20 cellular contexts compared by ENCODE assay signal in genomic region chr2:172219201-172219600, GRCh38.
DNase-seq lines count a peak whose midpoint lies in the region; ATAC-seq, FAIRE-seq and TF ChIP-seq lines count a peak whose summit lies in the region.
"Had no signal": no experiment of that assay in that cellular context is flagged by ENCODE, and none has a peak within 500 bp of the region (broad histone marks: within the 10 kb centered on the region; RNA-seq: fewer than 3 reads in every experiment).

No MANE protein-coding gene starts in this region.

- no peak overlapping the region for H4K5ac ChIP-seq in H1 (ENCODE audit: insufficient read length, low read depth, low read length)

- ATAC-seq in left ventricle myocardium superior: no peak

- no peak for TF ChIP-seq RAD21 in H1 (IDR thresholded peaks at IDR 0.05 in 1 of 2, conservative IDR thresholded peaks at IDR 0.05 in 1 of 2; ENCODE audit: low read depth in 2 of 2, low read length in 2 of 2)

- no peaks in the 10 kb centered on the region for H3K27me3 ChIP-seq in H1 (replicated peaks in 1 of 4; ENCODE audit: control insufficient read depth in 3 of 4, extremely low read depth in 1 of 4, insufficient read depth in 3 of 4, low read length in 3 of 4)
- H3K27me3 ChIP-seq: BLaER1 had no signal

- TF ChIP-seq EP300 in H1 (IDR thresholded peaks at IDR 0.05; ENCODE audit: borderline replicate concordance in 1 of 2, low read depth in 2 of 2, low read length in 2 of 2): no peak

- no peak overlapping the region for H2BK120ac ChIP-seq in H1 (replicated peaks; ENCODE audit: low read depth, low read length)

- H3K4me2 ChIP-seq in H1 (ENCODE audit: insufficient read depth in 1 of 2, low read depth in 2 of 2, low read length in 2 of 2): no peak overlapping the region
- H3K4me2 ChIP-seq: BLaER1 had no signal

- H3K9me3 ChIP-seq in H1 (ENCODE audit: insufficient read depth in 2 of 2, low read depth in 1 of 2, low read length in 1 of 2): no peaks in the 10 kb centered on the region
- H3K9me3 ChIP-seq: BLaER1, Caco-2 had no signal

- H4K20me1 ChIP-seq in H1 (replicated peaks in 1 of 2; ENCODE audit: control insufficient read depth in 1 of 2, insufficient read depth in 2 of 2, low read length in 2 of 2): no peaks in the 10 kb centered on the region
- H4K20me1 ChIP-seq: BLaER1 had no signal

- H2AFZ ChIP-seq in H1 (ENCODE audit: low read length): no peak overlapping the region
- H2AFZ ChIP-seq: GM23248 had no signal

- no peak overlapping the region for H3K18ac ChIP-seq in H1 (ENCODE audit: extremely low read depth, low read length)

- H2BK5ac ChIP-seq in H1 (ENCODE audit: low read depth, low read length): no peak overlapping the region

- no peak overlapping the region for H3K27ac ChIP-seq in H1 (ENCODE audit: low read depth, low read length)
- H3K27ac ChIP-seq: 22Rv1, BLaER1, GM23248 had no signal

- H3K9ac ChIP-seq in H1 (replicated peaks in 1 of 4; ENCODE audit: extremely low read depth in 1 of 4, low read depth in 3 of 4, low read length in 3 of 4): no peak overlapping the region
- H3K9ac ChIP-seq: BLaER1, GM23248 had no signal

- peak; percentile 7 for DNase-seq in NCI-H2171 treated with DMSO at 0.1 percent for 48 hours (lab: John Stamatoyannopoulos, UW)
- DNase-seq in NCI-H2171 (lab: John Stamatoyannopoulos, UW): no peak
- no peak for DNase-seq in GM12891 (ENCODE audit: insufficient read length, low spot score)
- peak; percentile 36 for DNase-seq in NB4 (ENCODE audit: low read depth)
- no peak for DNase-seq in H1 (ENCODE audit: low read depth in 1 of 2, low spot score in 2 of 2)
- DNase-seq in NCI-H1694 (lab: John Stamatoyannopoulos, UW): no peak
- DNase-seq in left ventricle myocardium superior: no peak
- DNase-seq in cardiac septum (ENCODE audit: low spot score): no peak
- DNase-seq: AML-193; Caco-2; CD8-positive, alpha-beta memory T cell; DND-41; GDM1; GM23248; H7; KG1 had no signal

- H3K79me2 ChIP-seq in H1 (ENCODE audit: control insufficient read depth in 1 of 2, insufficient read depth in 2 of 2, low read length in 2 of 2): no peaks in the 10 kb centered on the region

- intact Hi-C loops in left ventricle myocardium superior (cut with micrococcal nuclease): no loop called here
- intact Hi-C loops in cardiac septum (cut with DNase I): no loop called here

- no peak overlapping the region for H2AK5ac ChIP-seq in H1 (ENCODE audit: low read depth, low read length)

- H3K79me1 ChIP-seq in H1 (ENCODE audit: low read depth, low read length): no peaks in the 10 kb centered on the region

- no peak overlapping the region for H3K23ac ChIP-seq in H1 (ENCODE audit: insufficient read length)

- H4K91ac ChIP-seq in H1 (replicated peaks; ENCODE audit: insufficient read length, low read length): no peak overlapping the region

- 90% methylated on average over 2 of the region's 2 CpGs; no CpG with 5 or more reads in 1 of the 2 experiments for WGBS in H1 (ENCODE audit: extremely low coverage in 1 of 2, insufficient coverage in 1 of 2, insufficient read length in 1 of 2, insufficient replicate concordance in 2 of 2, low coverage in 1 of 2, low lambda C conversion rate in 2 of 2, missing lambda C conversion rate in 1 of 2), 2 experiments

- no peak for TF ChIP-seq CTCF in NB4 (IDR thresholded peaks at IDR 0.05; ENCODE audit: low read depth, low read length)
- no peak for TF ChIP-seq CTCF in H1 (IDR thresholded peaks at IDR 0.05; ENCODE audit: control extremely low read depth in 1 of 3, insufficient read depth in 1 of 3, low read depth in 1 of 3, low read length in 3 of 3)

- no peak overlapping the region for H2BK20ac ChIP-seq in H1 (ENCODE audit: low read length)

- H3K4me3 ChIP-seq in NB4 (ENCODE audit: low read depth, low read length): no peak overlapping the region
- no peak overlapping the region for H3K4me3 ChIP-seq in H1 (ENCODE audit: extremely low read depth in 1 of 4, insufficient read depth in 2 of 4, low read depth in 3 of 4, low read length in 4 of 4)
- H3K4me3 ChIP-seq: BLaER1, GM23248 had no signal

- FAIRE-seq in GM12891 (lab: Jason Lieb, UNC) (no peak), H1 (lab: Jason Lieb, UNC) (no peak)
- FAIRE-seq: GM18507, HTR-8/SVneo had no signal

- H3K4me1 ChIP-seq in H1 (replicated peaks in 1 of 4; ENCODE audit: control insufficient read depth in 3 of 4, insufficient read depth in 4 of 4, low read length in 3 of 4): peaks cover 0 to 1% (median 0%) of the 10 kb centered on the region in 4 experiments; a peak in 2 of 7 replicates
- H3K4me1 ChIP-seq: BLaER1, Caco-2 had no signal

- H2BK12ac ChIP-seq in H1 (ENCODE audit: low read depth, low read length): no peak overlapping the region

- H2BK15ac ChIP-seq in H1 (ENCODE audit: low read length): no peak overlapping the region

- H4K8ac ChIP-seq in H1 (ENCODE audit: extremely low read depth, insufficient read depth, low read length): no peak overlapping the region

- H3K4ac ChIP-seq in H1 (replicated peaks; ENCODE audit: insufficient read length, low read depth, low read length): no peak overlapping the region

- H3K36me3 ChIP-seq in H1 (ENCODE audit: control insufficient read depth in 2 of 4, insufficient read depth in 4 of 4, low read length in 3 of 4): no peaks in the 10 kb centered on the region
- H3K36me3 ChIP-seq: BLaER1 had no signal

- H3K14ac ChIP-seq in H1 (ENCODE audit: insufficient read length): no peak overlapping the region

- no peaks in the 10 kb centered on the region for H3K23me2 ChIP-seq in H1 (ENCODE audit: low read depth, low read length)

- POLR2A ChIA-PET in H1 (lab: Charles Lee; ENCODE audit: partially characterized antibody): interaction anchor here (1.4 kb wide), 1 partner anchor 15 kb away, joined by 3 read pairs; no protein-coding TSS in a partner anchor

- CTCF ChIA-PET in H1 (lab: Charles Lee; ENCODE audit: partially characterized antibody): interaction anchor here (0.8 to 4.2 kb wide), 5 partner anchors 11 to 455 kb away, joined by 3 to 17 read pairs (median 4); no protein-coding TSS in a partner anchor

- H3K56ac ChIP-seq in H1 (replicated peaks; ENCODE audit: insufficient read length, low read depth, low read length): no peak overlapping the region

- TF ChIP-seq POLR2A in GM12891 (IDR thresholded peaks at IDR 0.05; ENCODE audit: low read depth, low read length): no peak
- no peak for TF ChIP-seq POLR2A in NB4 (IDR thresholded peaks at IDR 0.05; ENCODE audit: extremely low read depth, insufficient read length)
- TF ChIP-seq POLR2A in H1 (IDR thresholded peaks at IDR 0.05; ENCODE audit: control extremely low read depth in 1 of 2, low read depth in 2 of 2, low read length in 2 of 2): no peak

TF ChIP-seq in GM12891, 5 proteins besides CTCF, POLR2A, EP300 and RAD21:
- no peak for TF ChIP-seq POU2F2 (IDR thresholded peaks at IDR 0.05; ENCODE audit: low read depth, low read length)
- TF ChIP-seq SPI1 (IDR thresholded peaks at IDR 0.05; ENCODE audit: low read depth, low read length): peak; percentile 59
TF ChIP-seq in GM12891: peak in this region for 1.

TF ChIP-seq in H1, 55 proteins besides CTCF, POLR2A, EP300 and RAD21:
- no peak for TF ChIP-seq CEBPB (IDR thresholded peaks at IDR 0.05; ENCODE audit: low read depth, low read length)
- TF ChIP-seq BACH1 (IDR thresholded peaks at IDR 0.05; ENCODE audit: low read length): peak; percentile 11; the same call in 1 of the 2 replicates

Comparison
In these comparisons a context has a peak if more than half of its experiments do, and no peak if none do; other contexts are left out.
1. DNase-seq: peak in NCI-H2171 treated with DMSO at 0.1 percent for 48 hours (single experiment) and NB4 (single experiment); none in NCI-H2171 (single experiment), GM12891 (single experiment), H1 (0 of 2), NCI-H1694 (single experiment), left ventricle myocardium superior (single experiment) and cardiac septum (single experiment).